1 cellular context compared by ENCODE assay signal in the genomic region with DNA sequence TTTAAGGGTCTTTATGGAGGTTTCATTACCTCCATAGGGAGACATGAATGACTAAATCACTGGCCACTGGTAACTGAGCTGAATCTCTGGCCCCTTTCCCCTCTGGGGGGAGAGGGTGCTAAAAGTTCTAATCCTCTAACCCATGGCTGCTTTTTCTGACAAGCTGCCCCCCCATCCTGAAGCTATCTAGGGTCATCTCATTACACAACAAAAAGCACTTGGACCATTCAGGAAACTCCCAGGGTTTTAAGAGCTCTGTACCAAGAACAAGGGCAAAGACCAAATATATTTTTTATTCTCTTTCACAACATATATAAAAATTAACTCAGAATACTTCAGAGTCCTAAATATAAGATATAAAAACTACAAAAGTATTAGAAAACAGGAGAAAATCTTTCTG.
TF ChIP-seq lines count a peak whose summit lies in the region.

No MANE protein-coding gene starts in this region.

TF ChIP-seq in GM23338, 12 proteins besides CTCF, POLR2A, EP300 and RAD21 (continued from another document):
- TF ChIP-seq, protein P1, sequence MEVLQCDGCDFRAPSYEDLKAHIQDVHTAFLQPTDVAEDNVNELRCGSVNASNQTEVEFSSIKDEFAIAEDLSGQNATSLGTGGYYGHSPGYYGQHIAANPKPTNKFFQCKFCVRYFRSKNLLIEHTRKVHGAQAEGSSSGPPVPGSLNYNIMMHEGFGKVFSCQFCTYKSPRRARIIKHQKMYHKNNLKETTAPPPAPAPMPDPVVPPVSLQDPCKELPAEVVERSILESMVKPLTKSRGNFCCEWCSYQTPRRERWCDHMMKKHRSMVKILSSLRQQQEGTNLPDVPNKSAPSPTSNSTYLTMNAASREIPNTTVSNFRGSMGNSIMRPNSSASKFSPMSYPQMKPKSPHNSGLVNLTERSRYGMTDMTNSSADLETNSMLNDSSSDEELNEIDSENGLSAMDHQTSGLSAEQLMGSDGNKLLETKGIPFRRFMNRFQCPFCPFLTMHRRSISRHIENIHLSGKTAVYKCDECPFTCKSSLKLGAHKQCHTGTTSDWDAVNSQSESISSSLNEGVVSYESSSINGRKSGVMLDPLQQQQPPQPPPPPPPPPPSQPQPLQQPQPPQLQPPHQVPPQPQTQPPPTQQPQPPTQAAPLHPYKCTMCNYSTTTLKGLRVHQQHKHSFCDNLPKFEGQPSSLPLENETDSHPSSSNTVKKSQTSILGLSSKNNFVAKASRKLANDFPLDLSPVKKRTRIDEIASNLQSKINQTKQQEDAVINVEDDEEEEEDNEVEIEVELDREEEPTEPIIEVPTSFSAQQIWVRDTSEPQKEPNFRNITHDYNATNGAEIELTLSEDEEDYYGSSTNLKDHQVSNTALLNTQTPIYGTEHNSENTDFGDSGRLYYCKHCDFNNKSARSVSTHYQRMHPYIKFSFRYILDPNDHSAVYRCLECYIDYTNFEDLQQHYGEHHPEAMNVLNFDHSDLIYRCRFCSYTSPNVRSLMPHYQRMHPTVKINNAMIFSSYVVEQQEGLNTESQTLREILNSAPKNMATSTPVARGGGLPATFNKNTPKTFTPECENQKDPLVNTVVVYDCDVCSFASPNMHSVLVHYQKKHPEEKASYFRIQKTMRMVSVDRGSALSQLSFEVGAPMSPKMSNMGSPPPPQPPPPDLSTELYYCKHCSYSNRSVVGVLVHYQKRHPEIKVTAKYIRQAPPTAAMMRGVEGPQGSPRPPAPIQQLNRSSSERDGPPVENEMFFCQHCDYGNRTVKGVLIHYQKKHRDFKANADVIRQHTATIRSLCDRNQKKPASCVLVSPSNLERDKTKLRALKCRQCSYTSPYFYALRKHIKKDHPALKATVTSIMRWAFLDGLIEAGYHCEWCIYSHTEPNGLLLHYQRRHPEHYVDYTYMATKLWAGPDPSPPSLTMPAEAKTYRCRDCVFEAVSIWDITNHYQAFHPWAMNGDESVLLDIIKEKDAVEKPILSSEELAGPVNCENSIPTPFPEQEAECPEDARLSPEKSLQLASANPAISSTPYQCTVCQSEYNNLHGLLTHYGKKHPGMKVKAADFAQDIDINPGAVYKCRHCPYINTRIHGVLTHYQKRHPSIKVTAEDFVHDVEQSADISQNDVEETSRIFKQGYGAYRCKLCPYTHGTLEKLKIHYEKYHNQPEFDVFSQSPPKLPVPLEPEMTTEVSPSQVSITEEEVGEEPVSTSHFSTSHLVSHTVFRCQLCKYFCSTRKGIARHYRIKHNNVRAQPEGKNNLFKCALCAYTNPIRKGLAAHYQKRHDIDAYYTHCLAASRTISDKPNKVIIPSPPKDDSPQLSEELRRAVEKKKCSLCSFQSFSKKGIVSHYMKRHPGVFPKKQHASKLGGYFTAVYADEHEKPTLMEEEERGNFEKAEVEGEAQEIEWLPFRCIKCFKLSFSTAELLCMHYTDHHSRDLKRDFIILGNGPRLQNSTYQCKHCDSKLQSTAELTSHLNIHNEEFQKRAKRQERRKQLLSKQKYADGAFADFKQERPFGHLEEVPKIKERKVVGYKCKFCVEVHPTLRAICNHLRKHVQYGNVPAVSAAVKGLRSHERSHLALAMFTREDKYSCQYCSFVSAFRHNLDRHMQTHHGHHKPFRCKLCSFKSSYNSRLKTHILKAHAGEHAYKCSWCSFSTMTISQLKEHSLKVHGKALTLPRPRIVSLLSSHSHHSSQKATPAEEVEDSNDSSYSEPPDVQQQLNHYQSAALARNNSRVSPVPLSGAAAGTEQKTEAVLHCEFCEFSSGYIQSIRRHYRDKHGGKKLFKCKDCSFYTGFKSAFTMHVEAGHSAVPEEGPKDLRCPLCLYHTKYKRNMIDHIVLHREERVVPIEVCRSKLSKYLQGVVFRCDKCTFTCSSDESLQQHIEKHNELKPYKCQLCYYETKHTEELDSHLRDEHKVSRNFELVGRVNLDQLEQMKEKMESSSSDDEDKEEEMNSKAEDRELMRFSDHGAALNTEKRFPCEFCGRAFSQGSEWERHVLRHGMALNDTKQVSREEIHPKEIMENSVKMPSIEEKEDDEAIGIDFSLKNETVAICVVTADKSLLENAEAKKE (CRISPR knock-in tag; IDR thresholded peaks at IDR 0.05): no peak
- TF ChIP-seq ZNF331 (CRISPR knock-in tag; IDR thresholded peaks at IDR 0.05; ENCODE audit: low read depth): no peak
- TF ChIP-seq EZH2 (IDR thresholded peaks at IDR 0.05; ENCODE audit: low read depth, unreplicated experiment): no peak
- TF ChIP-seq STAT1 (IDR thresholded peaks at IDR 0.05; ENCODE audit: unreplicated experiment): no peak
- TF ChIP-seq, protein P2, sequence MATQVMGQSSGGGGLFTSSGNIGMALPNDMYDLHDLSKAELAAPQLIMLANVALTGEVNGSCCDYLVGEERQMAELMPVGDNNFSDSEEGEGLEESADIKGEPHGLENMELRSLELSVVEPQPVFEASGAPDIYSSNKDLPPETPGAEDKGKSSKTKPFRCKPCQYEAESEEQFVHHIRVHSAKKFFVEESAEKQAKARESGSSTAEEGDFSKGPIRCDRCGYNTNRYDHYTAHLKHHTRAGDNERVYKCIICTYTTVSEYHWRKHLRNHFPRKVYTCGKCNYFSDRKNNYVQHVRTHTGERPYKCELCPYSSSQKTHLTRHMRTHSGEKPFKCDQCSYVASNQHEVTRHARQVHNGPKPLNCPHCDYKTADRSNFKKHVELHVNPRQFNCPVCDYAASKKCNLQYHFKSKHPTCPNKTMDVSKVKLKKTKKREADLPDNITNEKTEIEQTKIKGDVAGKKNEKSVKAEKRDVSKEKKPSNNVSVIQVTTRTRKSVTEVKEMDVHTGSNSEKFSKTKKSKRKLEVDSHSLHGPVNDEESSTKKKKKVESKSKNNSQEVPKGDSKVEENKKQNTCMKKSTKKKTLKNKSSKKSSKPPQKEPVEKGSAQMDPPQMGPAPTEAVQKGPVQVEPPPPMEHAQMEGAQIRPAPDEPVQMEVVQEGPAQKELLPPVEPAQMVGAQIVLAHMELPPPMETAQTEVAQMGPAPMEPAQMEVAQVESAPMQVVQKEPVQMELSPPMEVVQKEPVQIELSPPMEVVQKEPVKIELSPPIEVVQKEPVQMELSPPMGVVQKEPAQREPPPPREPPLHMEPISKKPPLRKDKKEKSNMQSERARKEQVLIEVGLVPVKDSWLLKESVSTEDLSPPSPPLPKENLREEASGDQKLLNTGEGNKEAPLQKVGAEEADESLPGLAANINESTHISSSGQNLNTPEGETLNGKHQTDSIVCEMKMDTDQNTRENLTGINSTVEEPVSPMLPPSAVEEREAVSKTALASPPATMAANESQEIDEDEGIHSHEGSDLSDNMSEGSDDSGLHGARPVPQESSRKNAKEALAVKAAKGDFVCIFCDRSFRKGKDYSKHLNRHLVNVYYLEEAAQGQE (IDR thresholded peaks at IDR 0.05; ENCODE audit: unreplicated experiment): no peak
- TF ChIP-seq, protein P3, sequence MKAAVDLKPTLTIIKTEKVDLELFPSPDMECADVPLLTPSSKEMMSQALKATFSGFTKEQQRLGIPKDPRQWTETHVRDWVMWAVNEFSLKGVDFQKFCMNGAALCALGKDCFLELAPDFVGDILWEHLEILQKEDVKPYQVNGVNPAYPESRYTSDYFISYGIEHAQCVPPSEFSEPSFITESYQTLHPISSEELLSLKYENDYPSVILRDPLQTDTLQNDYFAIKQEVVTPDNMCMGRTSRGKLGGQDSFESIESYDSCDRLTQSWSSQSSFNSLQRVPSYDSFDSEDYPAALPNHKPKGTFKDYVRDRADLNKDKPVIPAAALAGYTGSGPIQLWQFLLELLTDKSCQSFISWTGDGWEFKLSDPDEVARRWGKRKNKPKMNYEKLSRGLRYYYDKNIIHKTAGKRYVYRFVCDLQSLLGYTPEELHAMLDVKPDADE (IDR thresholded peaks at IDR 0.05): no peak
- TF ChIP-seq ZNF114 (CRISPR knock-in tag; IDR thresholded peaks at IDR 0.05): no peak
- no peak for TF ChIP-seq NANOG (IDR thresholded peaks at IDR 0.05; ENCODE audit: borderline replicate concordance)
- TF ChIP-seq EZH2phosphoT487 (IDR thresholded peaks at IDR 0.05; ENCODE audit: unreplicated experiment): no peak
- TF ChIP-seq JUNB (IDR thresholded peaks at IDR 0.05; ENCODE audit: unreplicated experiment): no peak
